Comparison of ENCODE assay signal across 8 cellular contexts in genomic region chr11:74171630-74172465, GRCh38. TPM values are rescaled to one million over a fixed set of nuclear protein-coding genes. Genes with fewer than 3 reads are reported as not detected.
DNase-seq lines count a peak whose midpoint lies in the region; ATAC-seq, FAIRE-seq and TF ChIP-seq lines count a peak whose summit lies in the region.

No MANE protein-coding gene starts in this region.

- intact Hi-C loops in heart left ventricle (cut with DNase I): loop anchor here in 2 of 10 donors (5.0 to 10.0 kb wide), 2 partner anchors 187 to 190 kb away; partner anchors contain the start of gene UCP2 (in 2 of the 2)
- intact Hi-C loops in Right ventricle myocardium inferior (cut with DNase I): loop anchor here (10.0 kb wide), 1 partner anchor 223 kb away; the partner anchor contains the start of gene PGM2L1
- intact Hi-C loops in GM12878 (cut with micrococcal nuclease; ENCODE audit: unreplicated experiment): loop anchor here (5.0 kb wide), 2 partner anchors 190 to 210 kb away; partner anchors contain the start of gene UCP2
- intact Hi-C loops in uterus (cut with DNase I; ENCODE audit: low total_unique reads): no loop called here

- no peak for FAIRE-seq in GM12878 (lab: Jason Lieb, UNC)

- H3K4me3 ChIP-seq in heart left ventricle (peak overlapping the region; percentile 62 to 87 (median 77)), GM12878 (peak overlapping the region; percentile 95), liver (ENCODE audit: low read depth in 1 of 3, low read length in 3 of 3) (peak overlapping the region; percentile 71 to 90 (median 80)), uterus (peak overlapping the region; percentile 87 to 91)

- H3K9me3 ChIP-seq in heart left ventricle: no peaks in the 10 kb centered on the region
- H3K9me3 ChIP-seq in GM12878 (replicated peaks; ENCODE audit: control insufficient read depth, insufficient read depth, low read length): no peaks in the 10 kb centered on the region
- no peaks in the 10 kb centered on the region for H3K9me3 ChIP-seq in liver (ENCODE audit: control insufficient read depth in 4 of 4, low read length in 3 of 4)
- no peaks in the 10 kb centered on the region for H3K9me3 ChIP-seq in uterus

- DNase-seq in heart left ventricle: no peak
- no peak for DNase-seq in Right ventricle myocardium inferior (ENCODE audit: missing footprints)
- DNase-seq in GM12878 (ENCODE audit: low read depth, low spot score): no peak
- DNase-seq in uterus: no peak
- no peak for DNase-seq in LoVo (ENCODE audit: low spot score)
- DNase-seq in putamen (ENCODE audit: low spot score): no peak
- DNase-seq in ecto neural progenitor cell (ENCODE audit: low spot score): no peak

- TF ChIP-seq RAD21 in GM12878 (IDR thresholded peaks at IDR 0.05; ENCODE audit: insufficient read depth, low read depth, low read length): no peak
- no peak for TF ChIP-seq RAD21 in liver (IDR thresholded peaks at IDR 0.05)

- H3K36me3 ChIP-seq in heart left ventricle: peaks cover 0 to 18% (median 16%) of the 10 kb centered on the region in 9 donors
- 0 out of 4 replicates have a peak, but pooled peaks cover 0 to 6% of the 10 kb centered on the region in 2 experiments for H3K36me3 ChIP-seq in GM12878 (ENCODE audit: control insufficient read depth in 2 of 2, insufficient read depth in 2 of 2, low read length in 1 of 2)
- H3K36me3 ChIP-seq in liver (ENCODE audit: control insufficient read depth in 4 of 4, insufficient read depth in 3 of 4, low read depth in 1 of 4, low read length in 3 of 4): peaks cover 1 to 8% (median 5%) of the 10 kb centered on the region in 4 donors
- no peaks in the 10 kb centered on the region for H3K36me3 ChIP-seq in uterus

- peaks cover 4 to 42% (median 29%) of the 10 kb centered on the region in 12 donors for H3K4me1 ChIP-seq in heart left ventricle
- peaks cover 3% of the 10 kb centered on the region; the same call in 1 of the 2 replicates for H3K4me1 ChIP-seq in GM12878 (ENCODE audit: control insufficient read depth, insufficient read depth, low read length)
- H3K4me1 ChIP-seq in liver (ENCODE audit: control insufficient read depth in 4 of 4, insufficient read depth in 4 of 4, low read length in 3 of 4): peaks cover 5 to 22% (median 16%) of the 10 kb centered on the region in 4 donors
- peaks cover 0 to 5% of the 10 kb centered on the region in 2 donors for H3K4me1 ChIP-seq in uterus

- no peak for TF ChIP-seq POLR2A in heart left ventricle (IDR thresholded peaks at IDR 0.05)
- TF ChIP-seq POLR2A in GM12878 (IDR thresholded peaks at IDR 0.05; ENCODE audit: low read depth, low read length): no peak
- TF ChIP-seq POLR2A in uterus (IDR thresholded peaks at IDR 0.05): no peak

- TF ChIP-seq CTCF in heart left ventricle (IDR thresholded peaks at IDR 0.05): no peak
- TF ChIP-seq CTCF in GM12878 (IDR thresholded peaks at IDR 0.05 in 2 of 3, conservative IDR thresholded peaks at IDR 0.05 in 1 of 3; ENCODE audit: control insufficient read depth in 2 of 3, extremely low read depth in 1 of 3, insufficient read depth in 1 of 3, low read depth in 3 of 3, low read length in 3 of 3): no peak
- TF ChIP-seq CTCF in liver (IDR thresholded peaks at IDR 0.05; ENCODE audit: low read depth, low read length, missing input control): no peak
- TF ChIP-seq CTCF in uterus (IDR thresholded peaks at IDR 0.05): no peak

- H3K4me2 ChIP-seq in GM12878 (ENCODE audit: control insufficient read depth, insufficient read depth): peak overlapping the region; percentile 74

- peak overlapping the region; percentile 74 for H3K9ac ChIP-seq in GM12878 (ENCODE audit: control insufficient read depth, insufficient read depth, low read length)
- peak overlapping the region; percentile 85 to 87 for H3K9ac ChIP-seq in liver (ENCODE audit: low read depth in 1 of 2, low read length in 2 of 2)

- TF ChIP-seq EP300 in GM12878 (IDR thresholded peaks at IDR 0.05; ENCODE audit: borderline replicate concordance in 1 of 2, control insufficient read depth in 1 of 2, low read depth in 2 of 2, low read length in 2 of 2): no peak

- ATAC-seq in heart left ventricle: no peak
- no peak for ATAC-seq in Right ventricle myocardium inferior
- ATAC-seq in GM12878: no peak

- H3K27ac ChIP-seq in heart left ventricle (peak overlapping the region; percentile 2 to 92 (median 88)), GM12878 (ENCODE audit: control insufficient read depth, insufficient read depth) (peak overlapping the region; percentile 56), liver (ENCODE audit: low read depth in 1 of 2, low read length in 2 of 2) (peak overlapping the region; percentile 88 to 92), uterus (peak overlapping the region; percentile 82 to 89)

- H4K20me1 ChIP-seq in GM12878 (ENCODE audit: control insufficient read depth, insufficient read depth): no peaks in the 10 kb centered on the region

- in situ Hi-C loops in GM12878 (cut with MboI): no loop called here

- RAD21 ChIA-PET in GM12878 (lab: Charles Lee; ENCODE audit: unreplicated experiment): interaction anchor here (0.5 to 3.0 kb wide), 6 partner anchors 9 to 208 kb away, joined by 3 to 21 read pairs (median 6); partner anchors contain the start of gene UCP2

- CTCF ChIA-PET in GM12878 (lab: Yijun Ruan, JAX): interaction anchor here (0.5 to 2.1 kb wide), 12 partner anchors 9 to 1150 kb away, joined by 3 to 8 read pairs (median 3); no protein-coding TSS in a partner anchor

- TSS peak; percentile 72 for BruUV-seq in GM12878 (replicated peaks; lab: Mats Ljungman, UMichigan)

- WGBS in heart left ventricle, 4 donors: 9 to 11% (median 10%) methylated on average over 10 of the region's 10 CpGs
- 13% methylated on average over 10 of the region's 10 CpGs for WGBS in GM12878 (ENCODE audit: insufficient coverage, insufficient replicate concordance, low lambda C conversion rate, missing lambda C conversion rate)
- WGBS in liver: 16% methylated on average over 10 of the region's 10 CpGs

- H3K27me3 ChIP-seq in heart left ventricle (no peaks in the 10 kb centered on the region), GM12878 (replicated peaks in 1 of 2; ENCODE audit: control insufficient read depth in 2 of 2, insufficient read depth in 2 of 2, low read length in 1 of 2) (no peaks in the 10 kb centered on the region), liver (ENCODE audit: control insufficient read depth in 4 of 4, insufficient read depth in 4 of 4, low read length in 3 of 4) (no peaks in the 10 kb centered on the region), uterus (no peaks in the 10 kb centered on the region)

- H3K79me2 ChIP-seq in GM12878 (ENCODE audit: control insufficient read depth, insufficient read depth, low read length): peaks cover 62% of the 10 kb centered on the region

- SMC1A ChIA-PET in GM12878 (lab: Charles Lee; ENCODE audit: uncharacterized antibody, unreplicated experiment): interaction anchor here (0.8 to 3.3 kb wide), 5 partner anchors 12 to 211 kb away, joined by 3 to 19 read pairs (median 3); no protein-coding TSS in a partner anchor

- POLR2A ChIA-PET in GM12878 (lab: Charles Lee): interaction anchor here (0.5 to 2.5 kb wide), 12 partner anchors 8 to 817 kb away, joined by 3 to 15 read pairs (median 6); partner anchors contain the start of genes MRPL48 and UCP2

- peak overlapping the region; percentile 97 for H2AFZ ChIP-seq in GM12878 (ENCODE audit: control insufficient read depth, low read depth, low read length)

RNA-seq across cellular contexts. Expression of gene PPME1, which starts 0.8 kb away (rescaled TPM):
- total RNA-seq in heart left ventricle (10 to 100 TPM; 23.1 to 31.5 (median 28.5) TPM), Right ventricle myocardium inferior (34.6 TPM), GM12878 (2014; rRNA removed) (17.9 and 20.5 TPM in 2 replicates), GM12878 (2014; rRNA removed; fragmentation: Illumina TruSeq; extraction: Trizol) (13.3 and 15.7 TPM in 2 replicates), GM12878 (2021) (24.4 and 27.5 TPM in 2 replicates), liver (10 to 100 TPM; 14.7 to 47.4 TPM), uterus (10 to 100 TPM; 12.6 to 60.0 (median 45.3) TPM)
- polyA plus RNA-seq in heart left ventricle (10 to 100 TPM; 21.3 to 40.5 TPM), GM12878 (2011; rRNA removed) (46.7 and 51.4 TPM in 2 replicates), GM12878 (2014; fragmentation: Illumina TruSeq; extraction: Trizol) (18.1 and 22.3 TPM in 2 replicates), GM12878 (2014; fragmentation: Nextera tagmentation; extraction: Ambion mirVana) (1 to 10 TPM; 3.1 to 3.3 TPM), GM12878 (2014; rRNA removed) (14.8 and 19.3 TPM in 2 replicates), GM12878 (2016; fragmentation: Nextera tagmentation; extraction: Ambion mirVana) (10 to 100 TPM; 28.8 to 30.3 TPM), liver (10 to 100 TPM in 1 of 2 donors, 1 to 10 TPM in 1; 9.1 to 12.4 TPM)
- 147 and 159 TPM in 2 replicates for total RNA-seq in GM12878 (2013; cell fraction: nucleolus; rRNA removed)
- polyA plus RNA-seq in GM12878 (2011; ENCODE audit: low read depth): 31.9 TPM
- 73.1 and 87.7 TPM in 2 replicates for polyA plus RNA-seq in GM12878 (2011; cell fraction: cytosol; rRNA removed)
- 80.9 and 127 TPM in 2 replicates for polyA plus RNA-seq in GM12878 (2011; cell fraction: nucleus; rRNA removed)
- 25.3 and 46.1 TPM in 2 replicates for polyA plus RNA-seq in GM12878 (2012)
- polyA minus RNA-seq in GM12878 (2011; rRNA and poly(A)+ RNA removed): 49.8 and 85.0 TPM in 2 replicates
- polyA minus RNA-seq in GM12878 (2011; cell fraction: cytosol; rRNA and poly(A)+ RNA removed): 28.2 and 36.1 TPM in 2 replicates
- 91.0 and 126 TPM in 2 replicates for polyA minus RNA-seq in GM12878 (2011; cell fraction: nucleus; rRNA and poly(A)+ RNA removed)

RNA-seq across cellular contexts. Expression of gene C2CD3, which starts 1.0 kb away (rescaled TPM):
- total RNA-seq in heart left ventricle: 10 to 100 TPM in 7 of 9 donors, 1 to 10 TPM in 2; 9.7 to 18.7 (median 14.9) TPM
- 10 to 100 TPM in 1 of 2 donors, 1 to 10 TPM in 1; 6.5 to 12.5 TPM for polyA plus RNA-seq in heart left ventricle
- total RNA-seq in Right ventricle myocardium inferior: 9.6 TPM
- total RNA-seq in GM12878 (2013; cell fraction: nucleolus; rRNA removed): 52.8 and 66.9 TPM in 2 replicates
- total RNA-seq in GM12878 (2014; rRNA removed): 17.4 and 20.1 TPM in 2 replicates
- 16.5 and 16.6 TPM in 2 replicates for total RNA-seq in GM12878 (2014; rRNA removed; fragmentation: Illumina TruSeq; extraction: Trizol)
- total RNA-seq in GM12878 (2021): 18.0 and 24.0 TPM in 2 replicates
- 5.4 TPM for polyA plus RNA-seq in GM12878 (2011; ENCODE audit: low read depth)
- polyA plus RNA-seq in GM12878 (2011; rRNA removed): 13.5 and 16.2 TPM in 2 replicates
- polyA plus RNA-seq in GM12878 (2011; cell fraction: cytosol; rRNA removed): 12.6 and 14.9 TPM in 2 replicates
- polyA plus RNA-seq in GM12878 (2011; cell fraction: nucleus; rRNA removed): 12.6 and 18.9 TPM in 2 replicates
- polyA plus RNA-seq in GM12878 (2012): 8.4 and 8.6 TPM in 2 replicates
- polyA plus RNA-seq in GM12878 (2014; fragmentation: Illumina TruSeq; extraction: Trizol): 13.4 and 21.4 TPM in 2 replicates
- 1 to 10 TPM; 2.3 to 2.7 TPM for polyA plus RNA-seq in GM12878 (2014; fragmentation: Nextera tagmentation; extraction: Ambion mirVana)
- 16.3 and 18.6 TPM in 2 replicates for polyA plus RNA-seq in GM12878 (2014; rRNA removed)
- 10 to 100 TPM; 12.8 to 15.5 TPM for polyA plus RNA-seq in GM12878 (2016; fragmentation: Nextera tagmentation; extraction: Ambion mirVana)
- polyA minus RNA-seq in GM12878 (2011; rRNA and poly(A)+ RNA removed): 37.0 and 45.1 TPM in 2 replicates
- 10.4 and 18.6 TPM in 2 replicates for polyA minus RNA-seq in GM12878 (2011; cell fraction: cytosol; rRNA and poly(A)+ RNA removed)
- 27.3 and 45.4 TPM in 2 replicates for polyA minus RNA-seq in GM12878 (2011; cell fraction: nucleus; rRNA and poly(A)+ RNA removed)
- 10 to 100 TPM; 10.0 to 14.5 TPM for total RNA-seq in liver
- 1 to 10 TPM; 3.1 to 3.4 TPM for polyA plus RNA-seq in liver
- total RNA-seq in uterus: 100 to 1,000 TPM in 1 of 4 donors, 10 to 100 TPM in 3; 22.5 to 347 (median 29.5) TPM
